15 cellular contexts compared by ENCODE assay signal in the genomic region with DNA sequence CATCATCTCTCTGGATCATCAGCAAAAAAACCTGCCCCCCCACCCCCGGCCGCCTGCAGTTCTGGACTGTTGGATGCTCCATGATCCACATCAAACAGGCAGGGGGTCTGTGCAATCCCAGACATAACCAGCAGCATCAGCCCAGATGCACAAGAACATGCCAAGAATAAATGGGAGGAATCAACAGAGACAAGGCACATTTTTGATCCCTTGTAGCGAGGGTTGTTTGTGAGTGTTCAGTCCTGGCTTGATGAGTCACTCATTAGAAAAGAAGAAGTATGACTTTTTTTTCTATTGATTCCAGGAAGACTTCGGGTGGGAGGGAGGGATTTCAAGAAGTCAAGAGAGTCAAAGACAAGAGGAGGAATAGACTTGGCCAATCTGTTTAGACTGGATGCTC.
"Had no signal": no experiment of that assay in that cellular context is flagged by ENCODE, and none has a peak within 500 bp of the region (broad histone marks: within the 10 kb centered on the region; RNA-seq: fewer than 3 reads in every experiment).

No MANE protein-coding gene starts in this region.

- ATAC-seq: foreskin keratinocyte; mucosa of descending colon; naive thymus-derived CD8-positive, alpha-beta T cell; right cardiac atrium had no signal

- H3K36me3 Mint-ChIP-seq: activated CD4-positive, alpha-beta memory T cell treated with anti-CD3 and anti-CD28 coated beads for 36 hours; activated naive CD8-positive, alpha-beta T cell; naive thymus-derived CD8-positive, alpha-beta T cell had no signal

- H3K27me3 Mint-ChIP-seq: activated CD4-positive, alpha-beta memory T cell treated with anti-CD3 and anti-CD28 coated beads for 36 hours; activated naive CD8-positive, alpha-beta T cell had no signal

- H3K4me3 ChIP-seq: esophagus muscularis mucosa, mucosa of descending colon, uterus had no signal

- H3K4me3 Mint-ChIP-seq: activated CD4-positive, alpha-beta memory T cell treated with anti-CD3 and anti-CD28 coated beads for 36 hours; activated naive CD8-positive, alpha-beta T cell; naive thymus-derived CD8-positive, alpha-beta T cell had no signal

- H3K4me1 Mint-ChIP-seq: naive thymus-derived CD8-positive, alpha-beta T cell had no signal

- H3K27ac Mint-ChIP-seq: activated CD4-positive, alpha-beta memory T cell treated with anti-CD3 and anti-CD28 coated beads for 36 hours; activated naive CD8-positive, alpha-beta T cell; naive thymus-derived CD8-positive, alpha-beta T cell had no signal

- DNase-seq: activated CD4-positive, alpha-beta memory T cell treated with anti-CD3 and anti-CD28 coated beads for 36 hours; activated CD4-positive, CD25-positive, alpha-beta regulatory T cell treated with anti-CD3 and anti-CD28 coated beads, Interleukin-2, amount 50 U/mL, for 72 hours; activated gamma-delta T cell; activated T-cell treated with anti-CD3 and anti-CD28 coated beads, Interleukin-2, amount 50 U/mL, for 48 hours; amygdala; foreskin keratinocyte; mammary epithelial cell; mucosa of descending colon; naive thymus-derived CD8-positive, alpha-beta T cell; posterior cingulate gyrus; right cardiac atrium; small intestine; uterus had no signal
